ENCODE assay signal across 8 cellular contexts in the genomic region with DNA sequence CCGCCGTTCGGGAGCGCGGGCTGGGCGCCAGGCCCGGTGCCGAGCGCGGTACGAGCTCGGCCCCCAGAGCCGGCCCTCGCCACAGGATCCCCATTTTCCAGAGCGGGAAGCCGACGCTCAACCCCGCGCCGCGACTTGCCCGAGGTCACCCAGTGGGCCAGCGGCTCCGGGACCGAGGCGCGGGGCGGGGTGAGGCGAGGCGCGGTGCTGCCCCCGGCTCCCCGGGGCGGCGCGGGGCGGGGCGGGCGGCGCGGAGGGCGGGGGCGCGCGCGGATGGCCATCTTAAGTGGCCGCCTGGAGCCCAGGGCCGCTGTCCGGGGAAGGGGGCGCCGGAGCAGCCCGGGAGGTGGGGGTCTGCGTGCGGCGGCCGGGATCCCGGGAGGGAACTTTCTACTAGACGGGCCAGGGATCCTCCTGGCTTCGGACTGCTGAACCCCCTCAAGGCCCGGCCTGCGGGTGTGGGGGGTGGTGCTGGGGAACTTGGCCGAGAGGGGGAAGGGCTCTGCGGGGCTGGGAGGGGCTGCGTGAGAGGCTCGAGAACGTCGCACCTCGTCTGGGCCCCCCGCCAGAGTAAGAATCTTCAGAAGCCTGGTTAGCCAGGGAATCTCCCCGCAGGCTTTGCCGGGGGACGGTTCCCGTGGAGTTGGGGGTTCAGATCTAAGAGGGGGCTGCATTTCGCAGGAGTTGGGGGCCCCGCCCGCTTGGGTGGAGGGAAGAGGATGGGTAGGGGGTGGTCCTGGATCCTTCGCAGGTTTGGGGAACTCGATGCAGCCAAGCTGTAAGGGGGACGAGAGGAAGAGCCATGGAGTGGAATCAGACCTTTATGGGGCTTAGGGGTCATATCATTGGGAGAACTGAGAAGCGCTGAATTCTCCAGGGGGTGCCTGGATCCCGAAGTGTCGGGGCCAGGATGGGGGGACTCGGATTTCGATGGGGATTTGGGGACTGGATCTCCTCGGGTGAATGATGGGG. TPM values are rescaled to one million over a fixed set of nuclear protein-coding genes. Genes with fewer than 3 reads are reported as not detected.
DNase-seq lines count a peak whose midpoint lies in the region; ATAC-seq and TF ChIP-seq lines count a peak whose summit lies in the region.

No MANE protein-coding gene starts in this region.

- TF ChIP-seq POLR2A in heart left ventricle (IDR thresholded peaks at IDR 0.05) (no peak), prostate gland (IDR thresholded peaks at IDR 0.05) (no peak)

- peak; percentile 27 for ATAC-seq in CD4-positive, alpha-beta T cell (ENCODE audit: poor library complexity)
- peak; percentile 47 for ATAC-seq in GM19372 (IDR thresholded peaks at IDR 0.05; ENCODE audit: low read depth, unreplicated experiment)
- peak; percentile 50 for ATAC-seq in HG03442 (IDR thresholded peaks at IDR 0.05; ENCODE audit: unreplicated experiment)
- peak; percentile 37 to 86 (median 71) for ATAC-seq in heart left ventricle

- H3K36me3 Mint-ChIP-seq in CD4-positive, alpha-beta T cell (ENCODE audit: low read depth): peaks cover 19% of the 10 kb centered on the region
- peaks cover 3% of the 10 kb centered on the region for H3K36me3 Mint-ChIP-seq in activated naive CD8-positive, alpha-beta T cell treated with anti-CD3 and anti-CD28 coated beads for 36 hours

- H3K9me3 ChIP-seq in CD4-positive, alpha-beta T cell (ENCODE audit: control insufficient read depth, low read length): no peaks in the 10 kb centered on the region
- H3K9me3 ChIP-seq in SJCRH30 (replicated peaks) (no peaks in the 10 kb centered on the region), heart left ventricle (no peaks in the 10 kb centered on the region), prostate gland (no peaks in the 10 kb centered on the region)

- peak in 9 of 10 experiments; percentile 26 to 61 (median 44) for DNase-seq in CD4-positive, alpha-beta T cell
- peak; percentile 75 for DNase-seq in SJCRH30
- DNase-seq in activated naive CD8-positive, alpha-beta T cell treated with anti-CD3 and anti-CD28 coated beads for 36 hours: peak; percentile 75
- peak; percentile 81 to 89 (median 86) for DNase-seq in heart left ventricle
- peak; percentile 72 for DNase-seq in prostate gland (ENCODE audit: low spot score)
- DNase-seq in NCI-H1436 (lab: John Stamatoyannopoulos, UW): no peak

- H3K27ac ChIP-seq in CD4-positive, alpha-beta T cell (ENCODE audit: low read depth, low read length): peak overlapping the region; percentile 77
- H3K27ac ChIP-seq in SJCRH30: peak overlapping the region; percentile 95
- peak overlapping the region; percentile 90 to 100 (median 99) for H3K27ac ChIP-seq in heart left ventricle
- H3K27ac ChIP-seq in prostate gland: peak overlapping the region; percentile 98 to 99

- no peak for TF ChIP-seq CTCF in CD4-positive, alpha-beta T cell (IDR thresholded peaks at IDR 0.05)
- TF ChIP-seq CTCF in heart left ventricle (IDR thresholded peaks at IDR 0.05) (no peak), prostate gland (IDR thresholded peaks at IDR 0.05) (no peak)

- H3K4me3 ChIP-seq in SJCRH30: peak overlapping the region; percentile 97
- H3K4me3 ChIP-seq in heart left ventricle: peak overlapping the region; percentile 58 to 99 (median 88)
- H3K4me3 ChIP-seq in prostate gland: peak overlapping the region; percentile 85 to 86

- POLR2A ChIA-PET in CD4-positive, alpha-beta T cell (lab: Charles Lee): interaction anchor here (0.6 to 3.8 kb wide), 13 partner anchors 10 to 1423 kb away, joined by 3 to 29 read pairs (median 4); partner anchors contain the start of genes ANAPC15, CLPB, RNF121 and XNDC1N

- no peaks in the 10 kb centered on the region for H3K27me3 ChIP-seq in CD4-positive, alpha-beta T cell (ENCODE audit: control insufficient read depth, insufficient read depth, low read length)
- H3K27me3 ChIP-seq in SJCRH30 (no peaks in the 10 kb centered on the region), heart left ventricle (no peaks in the 10 kb centered on the region), prostate gland (replicated peaks; ENCODE audit: insufficient read depth) (no peaks in the 10 kb centered on the region)

- CTCF ChIA-PET in CD4-positive, alpha-beta T cell (lab: Charles Lee): interaction anchor here (1.0 to 1.9 kb wide), 4 partner anchors 12 to 207 kb away, joined by 3 to 4 read pairs (median 4); no protein-coding TSS in a partner anchor

- H3K4me3 Mint-ChIP-seq in CD4-positive, alpha-beta T cell: peak overlapping the region; percentile 98
- H3K4me3 Mint-ChIP-seq in activated naive CD8-positive, alpha-beta T cell treated with anti-CD3 and anti-CD28 coated beads for 36 hours: peak overlapping the region; percentile 95

- peak overlapping the region; percentile 95 for H3K27ac Mint-ChIP-seq in CD4-positive, alpha-beta T cell
- peak overlapping the region; percentile 93 for H3K27ac Mint-ChIP-seq in activated naive CD8-positive, alpha-beta T cell treated with anti-CD3 and anti-CD28 coated beads for 36 hours

- no peaks in the 10 kb centered on the region for H3K27me3 Mint-ChIP-seq in CD4-positive, alpha-beta T cell
- no peaks in the 10 kb centered on the region for H3K27me3 Mint-ChIP-seq in activated naive CD8-positive, alpha-beta T cell treated with anti-CD3 and anti-CD28 coated beads for 36 hours

- H3K36me3 ChIP-seq in SJCRH30 (peaks cover 12% of the 10 kb centered on the region), heart left ventricle (peaks cover 0 to 20% (median 17%) of the 10 kb centered on the region in 9 donors), prostate gland (peaks cover 4 to 8% of the 10 kb centered on the region in 2 donors)

- H3K9me3 Mint-ChIP-seq in CD4-positive, alpha-beta T cell: no peaks in the 10 kb centered on the region
- no peaks in the 10 kb centered on the region for H3K9me3 Mint-ChIP-seq in activated naive CD8-positive, alpha-beta T cell treated with anti-CD3 and anti-CD28 coated beads for 36 hours

- 0 to 1% (median 0%) methylated on average over 23 to 85 of the region's 85 CpGs for WGBS in heart left ventricle, 4 donors
- under 1% methylated on average over 81 of the region's 85 CpGs for WGBS in prostate gland

- intact Hi-C loops in CD4-positive, alpha-beta T cell (cut with DNase I, micrococcal nuclease): loop anchor here (1.0 to 10.0 kb wide), 12 partner anchors 109 to 1421 kb away; partner anchors contain the start of genes ANAPC15 (in 2 of the 2), ATG16L2 (in 1 of the 2), CLPB (in 1 of the 2) and FCHSD2 (in 1 of the 2)
- intact Hi-C loops in heart left ventricle (cut with DNase I): loop anchor here in 5 of 10 donors (1.0 to 10.0 kb wide), 7 partner anchors 111 to 209 kb away; partner anchors contain the start of gene ANAPC15 (in 3 of the 5)
- intact Hi-C loops in prostate gland (cut with DNase I): loop anchor here (2.0 to 10.0 kb wide), 2 partner anchors 111 to 189 kb away; partner anchors contain the start of gene ANAPC15

- H3K4me1 Mint-ChIP-seq in CD4-positive, alpha-beta T cell (ENCODE audit: low read depth): peaks cover 32% of the 10 kb centered on the region
- peaks cover 24% of the 10 kb centered on the region for H3K4me1 Mint-ChIP-seq in activated naive CD8-positive, alpha-beta T cell treated with anti-CD3 and anti-CD28 coated beads for 36 hours

- H3K4me1 ChIP-seq in SJCRH30: peaks cover 26% of the 10 kb centered on the region
- H3K4me1 ChIP-seq in heart left ventricle: peaks cover 0 to 44% (median 17%) of the 10 kb centered on the region in 12 donors
- peaks cover 8% of the 10 kb centered on the region for H3K4me1 ChIP-seq in prostate gland (replicated peaks)

RNA-seq across cellular contexts. Expression of gene INPPL1, which starts 0.7 kb away (rescaled TPM):
- total RNA-seq in CD4-positive, alpha-beta T cell: 100 to 1,000 TPM; 124 to 128 TPM
- 141 and 168 TPM in 2 replicates for total RNA-seq in SJCRH30 (2014; rRNA removed; shearing (Covaris generic))
- 10 to 100 TPM; 69.5 to 71.2 TPM for total RNA-seq in activated naive CD8-positive, alpha-beta T cell treated with anti-CD3 and anti-CD28 coated beads for 36 hours
- total RNA-seq in heart left ventricle: 100 to 1,000 TPM in 5 of 9 donors, 10 to 100 TPM in 4; 94.7 to 146 (median 112) TPM
- 10 to 100 TPM; 73.2 to 89.1 TPM for polyA plus RNA-seq in heart left ventricle
- total RNA-seq in prostate gland: 100 to 1,000 TPM in 1 of 2 donors, 10 to 100 TPM in 1; 85.0 to 142 TPM

RNA-seq across cellular contexts. Expression of gene FOLR2, which starts 7.3 kb away (rescaled TPM):
- not detected for total RNA-seq in CD4-positive, alpha-beta T cell
- total RNA-seq in SJCRH30 (2014; rRNA removed; shearing (Covaris generic)): not detected in 2 replicates
- not detected for total RNA-seq in activated naive CD8-positive, alpha-beta T cell treated with anti-CD3 and anti-CD28 coated beads for 36 hours
- 100 to 1,000 TPM in 1 of 9 donors, 10 to 100 TPM in 7, 1 to 10 TPM in 1; 9.6 to 136 (median 18.0) TPM for total RNA-seq in heart left ventricle
- 1 to 10 TPM; 5.0 to 6.5 TPM for polyA plus RNA-seq in heart left ventricle
- 10 to 100 TPM in 1 of 2 donors, under 1 TPM in 1; 0.87 to 23.9 TPM for total RNA-seq in prostate gland

RNA-seq across cellular contexts. Expression of gene PHOX2A, which starts 20.1 kb away (rescaled TPM):
- total RNA-seq in CD4-positive, alpha-beta T cell: not detected
- total RNA-seq in SJCRH30 (2014; rRNA removed; shearing (Covaris generic)): not detected in 2 replicates
- total RNA-seq in activated naive CD8-positive, alpha-beta T cell treated with anti-CD3 and anti-CD28 coated beads for 36 hours: not detected
- total RNA-seq in heart left ventricle (not detected), prostate gland (under 1 TPM in 1 of 2 donors, not detected in 1; 0.40 TPM)
- polyA plus RNA-seq in heart left ventricle: not detected

RNA-seq across cellular contexts. Expression of gene FOLR1, which starts 32.0 kb away (rescaled TPM):
- total RNA-seq in CD4-positive, alpha-beta T cell: not detected
- total RNA-seq in SJCRH30 (2014; rRNA removed; shearing (Covaris generic)): 0.56 and 0.77 TPM in 2 replicates
- total RNA-seq in activated naive CD8-positive, alpha-beta T cell treated with anti-CD3 and anti-CD28 coated beads for 36 hours: not detected
- total RNA-seq in heart left ventricle: under 1 TPM in 3 of 9 donors, not detected in 6; 0.21 to 0.79 (median 0.39) TPM
- under 1 TPM in 1 of 2 donors, not detected in 1; 0.08 TPM for polyA plus RNA-seq in heart left ventricle
- total RNA-seq in prostate gland: 1 to 10 TPM in 1 of 2 donors, not detected in 1; 8.9 TPM
